Comparison of ENCODE assay signal across 8 cellular contexts in the genomic region with DNA sequence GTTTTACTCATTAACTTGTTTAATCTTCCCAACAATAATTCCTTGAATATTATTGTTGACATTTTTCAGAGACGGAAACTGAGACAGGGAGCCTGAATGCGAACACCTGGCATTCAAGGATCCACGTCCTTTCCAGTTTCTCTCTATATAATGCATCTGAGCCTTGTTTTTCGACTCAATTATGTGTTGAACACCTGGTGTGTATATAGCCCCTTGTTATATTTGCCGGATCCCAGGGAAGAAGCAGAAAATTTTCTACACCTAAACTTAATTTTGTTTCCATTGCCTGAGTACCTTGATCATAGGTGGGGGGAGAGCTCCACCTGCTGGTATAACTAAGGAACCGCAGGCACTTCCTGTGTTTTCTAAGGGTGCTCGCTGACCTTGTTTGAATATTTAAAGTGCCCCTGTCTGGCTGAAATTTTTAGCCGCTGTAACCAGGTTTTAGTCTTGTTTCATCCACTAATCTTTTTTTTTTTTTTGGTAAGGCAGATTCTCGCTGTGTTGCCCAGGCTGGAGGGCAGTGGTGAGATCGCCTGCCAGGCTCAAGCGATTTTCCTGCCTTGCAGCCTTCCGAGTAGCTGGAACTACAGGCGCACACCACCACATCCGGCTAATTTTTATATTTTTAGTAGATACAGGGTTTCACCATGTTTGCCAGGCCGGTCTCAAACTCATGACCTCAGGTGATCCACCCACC. TPM values are rescaled to one million over a fixed set of nuclear protein-coding genes. Genes with fewer than 3 reads are reported as not detected.
DNase-seq lines count a peak whose midpoint lies in the region; ATAC-seq, FAIRE-seq and TF ChIP-seq lines count a peak whose summit lies in the region.

No MANE protein-coding gene starts in this region.

- peak overlapping the region; percentile 82 for H3K27ac ChIP-seq in Karpas-422 (ENCODE audit: low read length)
- H3K27ac ChIP-seq in stomach: peak overlapping the region in 4 of 5 donors; percentile 70 to 83 (median 72)

- peak overlapping the region; percentile 62 for H3K4me3 Mint-ChIP-seq in natural killer cell

- H3K27me3 ChIP-seq in Karpas-422 (ENCODE audit: low read length): no peaks in the 10 kb centered on the region
- no peaks in the 10 kb centered on the region for H3K27me3 ChIP-seq in stomach

- H3K36me3 ChIP-seq in Karpas-422 (ENCODE audit: insufficient read depth, low read length): no peaks in the 10 kb centered on the region
- no peaks in the 10 kb centered on the region for H3K36me3 ChIP-seq in stomach

- TF ChIP-seq EP300 in stomach (IDR thresholded peaks at IDR 0.05): no peak

- peak overlapping the region; percentile 51 to 56 for H3K27ac Mint-ChIP-seq in natural killer cell

- peak overlapping the region; percentile 81 for H2AFZ ChIP-seq in Karpas-422 (ENCODE audit: low read length)

- no peaks in the 10 kb centered on the region for H3K36me3 Mint-ChIP-seq in natural killer cell

- TF ChIP-seq POLR2A in stomach (IDR thresholded peaks at IDR 0.05): no peak

- peak overlapping the region; percentile 57 for H3K9ac ChIP-seq in Karpas-422 (ENCODE audit: low read length)

- H3K4me3 ChIP-seq in Karpas-422 (ENCODE audit: low read length) (peak overlapping the region; percentile 56; the same call in 1 of the 2 replicates), stomach (peak overlapping the region in 3 of 4 donors; percentile 23 to 32 (median 24))

- H3K79me2 ChIP-seq in Karpas-422 (ENCODE audit: low read length): no peaks in the 10 kb centered on the region

- no peaks in the 10 kb centered on the region for H3K9me2 ChIP-seq in Karpas-422 (replicated peaks; ENCODE audit: insufficient read depth, low read length)

- H4K20me1 ChIP-seq in Karpas-422 (ENCODE audit: insufficient read depth, low read depth, low read length): no peaks in the 10 kb centered on the region

- peaks cover 3% of the 10 kb centered on the region; the same call in 1 of the 2 replicates for H3K9me3 ChIP-seq in Karpas-422 (ENCODE audit: low read length)
- no peaks in the 10 kb centered on the region for H3K9me3 ChIP-seq in stomach

- DNase-seq in DMS 273 (lab: John Stamatoyannopoulos, UW; ENCODE audit: unreplicated experiment) (peak; percentile 85), DMS 273 treated with DMSO at 0.1 percent for 48 hours (lab: John Stamatoyannopoulos, UW) (no peak), Karpas-422 (peak; percentile 94), RCC 7860 (ENCODE audit: low spot score) (peak; percentile 54), fibroblast of gingiva (ENCODE audit: low read depth) (peak; percentile 43), natural killer cell (peak; percentile 50), stomach (peak; percentile 61)
- DNase-seq in activated T-cell treated with anti-CD3 and anti-CD28 coated beads, Interleukin-2, amount 50 U/mL, for 48 hours: peak; percentile 72 to 75

- intact Hi-C loops in natural killer cell (cut with micrococcal nuclease): loop anchor here (1.0 to 5.0 kb wide), 4 partner anchors 70 to 1576 kb away; no protein-coding TSS in a partner anchor
- intact Hi-C loops in stomach (cut with DNase I; ENCODE audit: low total_unique reads): no loop called here

- H3K4me1 ChIP-seq in Karpas-422 (ENCODE audit: low read length) (peaks cover 33% of the 10 kb centered on the region), stomach (peaks cover 9 to 30% (median 23%) of the 10 kb centered on the region in 4 donors)

- H3K27me3 Mint-ChIP-seq in natural killer cell (ENCODE audit: low read depth in 2 of 2): no peaks in the 10 kb centered on the region

- TF ChIP-seq CTCF in natural killer cell (IDR thresholded peaks at IDR 0.05): peak; percentile 89
- TF ChIP-seq CTCF in stomach (IDR thresholded peaks at IDR 0.05): peak in 6 of 7 experiments; percentile 90 to 97 (median 93)

- peak; percentile 35 for FAIRE-seq in RCC 7860 (lab: Jason Lieb, UNC)

- peaks cover 9 to 14% of the 10 kb centered on the region in 2 donors for H3K4me1 Mint-ChIP-seq in natural killer cell

- peak; percentile 93 to 99 (median 96) for ATAC-seq in natural killer cell

- no peaks in the 10 kb centered on the region for H3K9me3 Mint-ChIP-seq in natural killer cell

- H3K4me2 ChIP-seq in Karpas-422 (ENCODE audit: low read depth, low read length, poor library complexity, severe bottlenecking): peak overlapping the region; percentile 69

- WGBS in stomach, 5 donors: 31 to 35% (median 33%) methylated on average over 15 of the region's 15 CpGs

RNA-seq across cellular contexts. Expression of gene NUBP1, which starts 6.6 kb away (rescaled TPM):
- total RNA-seq in Karpas-422 (2014; rRNA removed; shearing (Covaris generic); ENCODE audit: low replicate concordance): 17.7 and 23.1 TPM in 2 replicates
- total RNA-seq in natural killer cell: 10 to 100 TPM; 19.3 to 25.6 (median 20.5) TPM
- total RNA-seq in stomach: 100 to 1,000 TPM in 1 of 5 donors, 10 to 100 TPM in 3, 1 to 10 TPM in 1; 2.2 to 239 (median 22.8) TPM
- polyA plus RNA-seq in stomach: 10 to 100 TPM; 37.0 to 46.6 (median 41.1) TPM

RNA-seq across cellular contexts. Expression of gene TEKT5, which starts 42.3 kb away (rescaled TPM):
- total RNA-seq in Karpas-422 (2014; rRNA removed; shearing (Covaris generic); ENCODE audit: low replicate concordance): 1.6 and 2.6 TPM in 2 replicates
- total RNA-seq in natural killer cell (1 to 10 TPM in 1 of 3 donors, not detected in 2; 1.1 TPM), stomach (10 to 100 TPM in 1 of 5 donors, 1 to 10 TPM in 2, under 1 TPM in 1, not detected in 1; 0.45 to 22.8 (median 1.6) TPM)
- under 1 TPM in 2 of 3 donors, not detected in 1; 0.28 to 0.62 TPM for polyA plus RNA-seq in stomach
